Comparison of ENCODE assay signal across 8 cellular contexts in the genomic region with DNA sequence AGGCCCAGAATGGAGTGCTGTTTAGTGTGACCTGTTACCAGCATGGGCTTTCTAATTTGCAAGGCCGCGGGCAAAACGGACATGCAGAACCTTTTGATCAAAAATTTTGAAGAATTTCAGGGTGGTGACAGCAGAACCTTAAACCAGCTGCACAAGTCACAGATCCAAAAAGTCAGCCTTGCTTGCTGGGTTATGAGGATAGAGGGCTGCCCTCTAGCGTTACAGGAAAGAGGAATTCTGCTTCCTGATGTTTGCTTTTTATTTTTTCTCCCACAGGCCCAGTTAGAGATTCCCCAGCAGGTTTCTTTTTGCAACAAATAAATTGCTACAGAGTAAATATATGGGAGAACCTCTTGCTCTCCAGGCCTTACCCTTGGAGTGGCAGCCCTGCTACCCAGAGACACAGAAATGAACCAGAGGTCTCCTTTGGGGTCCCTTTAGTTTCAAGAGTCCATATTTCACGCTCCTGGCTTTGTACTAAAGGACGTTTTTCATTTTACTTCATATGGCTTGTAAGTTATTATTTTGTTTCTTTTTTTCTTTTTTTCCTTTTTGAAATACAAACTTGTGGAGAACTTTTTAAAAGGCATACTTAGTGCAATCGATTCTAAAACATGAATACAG. TPM values are rescaled to one million over a fixed set of nuclear protein-coding genes. Genes with fewer than 3 reads are reported as not detected.
DNase-seq lines count a peak whose midpoint lies in the region; ATAC-seq, FAIRE-seq and TF ChIP-seq lines count a peak whose summit lies in the region.
"Had no signal": no experiment of that assay in that cellular context is flagged by ENCODE, and none has a peak within 500 bp of the region (broad histone marks: within the 10 kb centered on the region; RNA-seq: fewer than 3 reads in every experiment).

No MANE protein-coding gene starts in this region.

- peaks cover 0 to 19% (median 0%) of the 10 kb centered on the region in 3 donors for H3K4me1 ChIP-seq in pancreas

- peak overlapping the region in 3 of 4 donors; percentile 6 to 29 (median 19) for H3K27ac ChIP-seq in pancreas

- 35% methylated on average over 7 of the region's 7 CpGs for WGBS in pancreas, 2 donors

- FAIRE-seq in pancreas (lab: Jason Lieb, UNC) = no peak

- H3K36me3 ChIP-seq in pancreas = no peaks in the 10 kb centered on the region

- DNase-seq in NCI-H526 (lab: John Stamatoyannopoulos, UW) = peak; percentile 59 to 68
- DNase-seq in epidermal melanocyte (ENCODE audit: insufficient read length, low spot score) = peak; percentile 26
- DNase-seq in pancreas = peak in 1 of 6 donors; percentile 40
- DNase-seq in stimulated activated CD4-positive, alpha-beta T cell treated with anti-CD3 and anti-CD28 coated beads, Interleukin-12 subunit alpha, Interleukin-12 subunit beta, amount 100 ng/mL, for 4 hours = no peak
- DNase-seq in T-helper 9 cell = no peak

- H3K27me3 ChIP-seq in pancreas = peaks cover 0 to 4% (median 0%) of the 10 kb centered on the region in 4 donors

- 0 out of 2 replicates have a peak, but pooled peaks have one; percentile 7 for TF ChIP-seq CTCF in GM12875 (IDR thresholded peaks at IDR 0.05; ENCODE audit: borderline replicate concordance, insufficient read depth, low read depth, low read length)
- peak in 2 of 4 donors; percentile 33 to 45 for TF ChIP-seq CTCF in pancreas (IDR thresholded peaks at IDR 0.05)

- H3K4me3 ChIP-seq in GM12875 (ENCODE audit: low read depth, low read length) = no peak overlapping the region
- H3K4me3 ChIP-seq in pancreas = no peak overlapping the region

- intact Hi-C loops in pancreas (cut with DNase I) = no loop called here

- no peaks in the 10 kb centered on the region for H3K9me3 ChIP-seq in pancreas

- ATAC-seq in pancreas (peak; percentile 57 to 78 (median 71)), GM19023 (IDR thresholded peaks at IDR 0.05; ENCODE audit: unreplicated experiment) (no peak)

RNA-seq across cellular contexts. Expression of gene ADCY2, which starts 3.4 kb away (rescaled TPM):
- total RNA-seq in pancreas = 1 to 10 TPM in 2 of 6 donors, under 1 TPM in 4; 0.21 to 2.2 (median 0.50) TPM
- under 1 TPM; 0.19 to 0.52 TPM for polyA plus RNA-seq in pancreas
- total RNA-seq: T-helper 2 cell treated with Interferon-gamma antibody and Interleukin-4, amounts not matched to agents 100 ng/mL and 5 ng/mL, for 36 hours had no signal

Comparison
In these comparisons a context has a peak if more than half of its experiments do, and no peak if none do; other contexts are left out.
1. DNase-seq: peak in NCI-H526 (2 of 2) and epidermal melanocyte (single experiment); none in stimulated activated CD4-positive, alpha-beta T cell treated with anti-CD3 and anti-CD28 coated beads, Interleukin-12 subunit alpha, Interleukin-12 subunit beta, amount 100 ng/mL, for 4 hours (single experiment) and T-helper 9 cell (single experiment).